In the genomic region with DNA sequence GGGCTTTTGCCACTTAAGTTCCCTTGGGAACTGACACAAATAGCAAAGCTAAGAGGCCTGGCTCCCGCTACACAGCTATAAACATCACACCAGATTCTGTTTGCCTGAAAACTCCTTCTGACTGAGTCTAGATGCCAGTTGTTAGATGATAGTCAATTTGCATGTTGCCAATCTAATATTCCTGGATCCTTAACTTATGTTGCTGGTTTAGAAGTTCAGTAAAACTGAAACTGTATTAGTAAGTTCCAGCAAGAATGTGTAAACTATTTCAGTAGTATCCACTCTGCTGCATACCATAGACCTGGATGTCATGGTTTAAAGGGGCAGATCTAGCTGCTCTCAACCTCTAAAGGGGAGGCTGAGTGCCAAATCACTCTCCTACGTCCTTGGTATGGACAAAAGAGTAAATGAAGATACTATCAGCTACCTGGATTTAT, we compare ENCODE assay signal across 13 cellular contexts. TPM values are rescaled to one million over a fixed set of nuclear protein-coding genes. Genes with fewer than 3 reads are reported as not detected.
DNase-seq lines count a peak whose midpoint lies in the region; ATAC-seq, FAIRE-seq and TF ChIP-seq lines count a peak whose summit lies in the region.
"Had no signal": no experiment of that assay in that cellular context is flagged by ENCODE, and none has a peak within 500 bp of the region (broad histone marks: within the 10 kb centered on the region; RNA-seq: fewer than 3 reads in every experiment).

No MANE protein-coding gene starts in this region.

- TF ChIP-seq POLR2A in A549 (IDR thresholded peaks at IDR 0.05; ENCODE audit: low read length): no peak

- H3K4me3 ChIP-seq in A549 (no peak overlapping the region), WI38 (ENCODE audit: low read depth, low read length) (peak overlapping the region; percentile 42)
- H3K4me3 ChIP-seq in effector memory CD4-positive, alpha-beta T cell (ENCODE audit: insufficient read depth, low read depth, low read length, poor library complexity, severe bottlenecking): no peak overlapping the region

- no peaks in the 10 kb centered on the region for H3K36me3 ChIP-seq in effector memory CD4-positive, alpha-beta T cell (ENCODE audit: control insufficient read depth, insufficient read depth, low read length)

- no peaks in the 10 kb centered on the region for H3K9me3 ChIP-seq in A549
- H3K9me3 ChIP-seq in effector memory CD4-positive, alpha-beta T cell (ENCODE audit: control insufficient read depth, low read length): no peaks in the 10 kb centered on the region

- peak in 1 of 2 experiments; percentile 38; a peak in 3 of 6 replicates for ATAC-seq in A549
- ATAC-seq in GM18867 (IDR thresholded peaks at IDR 0.05; ENCODE audit: unreplicated experiment): no peak

- no peak for TF ChIP-seq CTCF in A549 (IDR thresholded peaks at IDR 0.05)
- TF ChIP-seq CTCF in WI38 (IDR thresholded peaks at IDR 0.05; ENCODE audit: low read depth, low read length): no peak

- 19% methylated on average over 2 of the region's 2 CpGs for WGBS in A549 (ENCODE audit: missing lambda C conversion rate)

- H3K4me1 ChIP-seq in A549: peaks cover 70% of the 10 kb centered on the region
- H3K4me1 ChIP-seq in effector memory CD4-positive, alpha-beta T cell (ENCODE audit: control insufficient read depth, insufficient read depth, low read length, poor library complexity, severe bottlenecking): no peaks in the 10 kb centered on the region

- H3K27ac ChIP-seq in A549: peak overlapping the region; percentile 91 to 93
- H3K27ac ChIP-seq in effector memory CD4-positive, alpha-beta T cell (ENCODE audit: insufficient read depth, low read length, poor library complexity, severe bottlenecking): no peak overlapping the region
- H3K27ac ChIP-seq: epithelial cell of prostate had no signal

- CTCF ChIA-PET in A549 (lab: Yijun Ruan, JAX): interaction anchor here (0.6 to 36.9 kb wide), 38 partner anchors 9 to 703 kb away, joined by 3 to 1136 read pairs (median 5); a partner anchor contains a TSS

- no peaks in the 10 kb centered on the region for H3K27me3 ChIP-seq in effector memory CD4-positive, alpha-beta T cell (replicated peaks; ENCODE audit: control insufficient read depth, insufficient read depth, low read length, poor library complexity, severe bottlenecking)

- DNase-seq in A549 (ENCODE audit: low read depth in 1 of 2, low spot score in 1 of 2) (peak in 1 of 2 experiments; percentile 56), H4 (ENCODE audit: low spot score) (peak; percentile 55), hepatic stellate cell (ENCODE audit: low spot score) (peak; percentile 73), NCI-H146 treated with DMSO at 0.1 percent for 48 hours (lab: John Stamatoyannopoulos, UW; ENCODE audit: unreplicated experiment) (no peak)
- DNase-seq in stimulated activated CD4-positive, alpha-beta T cell treated with anti-CD3 and anti-CD28 coated beads, Interleukin-2, amount 100 ng/mL, for 24 hours: no peak
- DNase-seq in effector memory CD4-positive, alpha-beta T cell: no peak
- DNase-seq: amniotic stem cell; NCI-H69; nucleus accumbens; stimulated activated CD4-positive, alpha-beta T cell treated with anti-CD3 and anti-CD28 coated beads, Interleukin-1b, Interleukin-23, amount 100 ng/mL, for 48 hours had no signal

- POLR2A ChIA-PET in A549 (lab: Yijun Ruan, JAX): interaction anchor here (0.7 to 3.2 kb wide), 7 partner anchors 14 to 62 kb away, joined by 4 to 36 read pairs (median 4); a partner anchor contains a TSS

- TF ChIP-seq RAD21 in A549 (conservative IDR thresholded peaks at IDR 0.05 in 1 of 2, IDR thresholded peaks at IDR 0.05 in 1 of 2): peak in 1 of 2 experiments; percentile 4; a peak in 1 of 5 replicates

- H3K4me2 ChIP-seq in A549: peak overlapping the region; percentile 56

- TF ChIP-seq EP300 in A549 (IDR thresholded peaks at IDR 0.05): no peak

- FAIRE-seq in A549 (lab: Jason Lieb, UNC): peak; percentile 88

TF ChIP-seq in A549, 52 proteins besides CTCF, POLR2A, EP300 and RAD21:
- TF ChIP-seq, protein P1, sequence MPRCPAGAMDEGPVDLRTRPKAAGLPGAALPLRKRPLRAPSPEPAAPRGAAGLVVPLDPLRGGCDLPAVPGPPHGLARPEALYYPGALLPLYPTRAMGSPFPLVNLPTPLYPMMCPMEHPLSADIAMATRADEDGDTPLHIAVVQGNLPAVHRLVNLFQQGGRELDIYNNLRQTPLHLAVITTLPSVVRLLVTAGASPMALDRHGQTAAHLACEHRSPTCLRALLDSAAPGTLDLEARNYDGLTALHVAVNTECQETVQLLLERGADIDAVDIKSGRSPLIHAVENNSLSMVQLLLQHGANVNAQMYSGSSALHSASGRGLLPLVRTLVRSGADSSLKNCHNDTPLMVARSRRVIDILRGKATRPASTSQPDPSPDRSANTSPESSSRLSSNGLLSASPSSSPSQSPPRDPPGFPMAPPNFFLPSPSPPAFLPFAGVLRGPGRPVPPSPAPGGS (IDR thresholded peaks at IDR 0.05): no peak
- TF ChIP-seq JUN (IDR thresholded peaks at IDR 0.05) (0 out of 5 replicates have a peak, but pooled peaks of 1 of the 2 experiments have one; percentile 23), FOSL2 (IDR thresholded peaks at IDR 0.05) (no peak), FOSL2 (CRISPR knock-in tag; IDR thresholded peaks at IDR 0.05) (0 out of 2 replicates have a peak, but pooled peaks have one; percentile 7), FOXS1 (CRISPR knock-in tag; IDR thresholded peaks at IDR 0.05) (0 out of 2 replicates have a peak, but pooled peaks have one; percentile 26), HOXB13 (CRISPR knock-in tag; IDR thresholded peaks at IDR 0.05; ENCODE audit: low read depth) (peak; percentile 47; the same call in 1 of the 2 replicates)
TF ChIP-seq in A549: peak in this region for 4.

RNA-seq across cellular contexts. Expression of a gene that starts 27.1 kb away (rescaled TPM):
- polyA plus RNA-seq in A549 (2011; rRNA removed) (31.0 and 59.6 TPM in 2 replicates), A549 (2017; fragmentation: RNase III; extraction: RNeasy Plus Mini Kit Qiagen cat#74134 plus additional on column Dnase treatment) (56.5 to 69.8 TPM (median 56.7 TPM) in 3 replicates)
- 27.8 and 29.8 TPM in 2 replicates for polyA plus RNA-seq in A549 (2012; cell fraction: cytosol; rRNA removed)
- 16.7 and 18.5 TPM in 2 replicates for polyA plus RNA-seq in A549 (2012; cell fraction: nucleus; rRNA removed)
- 8.8 and 9.4 TPM in 2 replicates for polyA minus RNA-seq in A549 (2011; rRNA and poly(A)+ RNA removed)
- 25.0 and 34.3 TPM in 2 replicates for total RNA-seq in H4 (2014; rRNA removed; shearing (Covaris generic))

RNA-seq across cellular contexts. Expression of a gene that starts 52.0 kb away (rescaled TPM):
- polyA plus RNA-seq in A549 (2011; rRNA removed) (777 and 894 TPM in 2 replicates), A549 (2017; fragmentation: RNase III; extraction: RNeasy Plus Mini Kit Qiagen cat#74134 plus additional on column Dnase treatment) (954 to 1,229 TPM (median 1,043 TPM) in 3 replicates)
- 824 and 915 TPM in 2 replicates for polyA plus RNA-seq in A549 (2012; cell fraction: cytosol; rRNA removed)
- 678 and 876 TPM in 2 replicates for polyA plus RNA-seq in A549 (2012; cell fraction: nucleus; rRNA removed)
- polyA minus RNA-seq in A549 (2011; rRNA and poly(A)+ RNA removed): 537 and 670 TPM in 2 replicates
- 375 and 436 TPM in 2 replicates for total RNA-seq in H4 (2014; rRNA removed; shearing (Covaris generic))

Comparison
In these comparisons a context has a peak if more than half of its experiments do, and no peak if none do; other contexts are left out.
1. DNase-seq: peak in H4 (single experiment) and hepatic stellate cell (single experiment); none in stimulated activated CD4-positive, alpha-beta T cell treated with anti-CD3 and anti-CD28 coated beads, Interleukin-2, amount 100 ng/mL, for 24 hours (0 of 2), NCI-H146 treated with DMSO at 0.1 percent for 48 hours (single experiment) and effector memory CD4-positive, alpha-beta T cell (0 of 3).